Comparison of ENCODE assay signal across 8 cellular contexts in genomic region chr2:23351388-23352141, GRCh38. TPM values are rescaled to one million over a fixed set of nuclear protein-coding genes. Genes with fewer than 3 reads are reported as not detected.
DNase-seq lines count a peak whose midpoint lies in the region; ATAC-seq and TF ChIP-seq lines count a peak whose summit lies in the region.

No MANE protein-coding gene starts in this region.

- peaks cover 17% of the 10 kb centered on the region for H3K27me3 Mint-ChIP-seq in activated CD8-positive, alpha-beta memory T cell treated with anti-CD3 and anti-CD28 coated beads, Interleukin-2, amount 10 ng/mL, durations not matched to agents 7 days and 5 days
- peaks cover 20 to 49% (median 32%) of the 10 kb centered on the region in 5 donors for H3K27me3 Mint-ChIP-seq in naive thymus-derived CD8-positive, alpha-beta T cell

- peak overlapping the region; percentile 40 for H3K4me2 ChIP-seq in fibroblast of lung (ENCODE audit: extremely low read depth, insufficient read depth, low read length)

- TF ChIP-seq CTCF in A673 (conservative IDR thresholded peaks at IDR 0.05; ENCODE audit: low read depth, low read length) (peak; percentile 95), fibroblast of lung (conservative IDR thresholded peaks at IDR 0.05 in 1 of 2, IDR thresholded peaks at IDR 0.05 in 1 of 2; ENCODE audit: low read depth in 1 of 2, low read length in 2 of 2) (peak; percentile 83 to 87), stomach (IDR thresholded peaks at IDR 0.05) (peak in 5 of 7 experiments; percentile 51 to 83 (median 73))

- H3K9ac ChIP-seq in fibroblast of lung (ENCODE audit: insufficient read depth, low read length) = peak overlapping the region; percentile 16

- CTCF ChIA-PET in A673 (lab: Charles Lee) = interaction anchor here (0.6 to 0.7 kb wide), 2 partner anchors 61 to 270 kb away, joined by 3 read pairs; no protein-coding TSS in a partner anchor
- CTCF ChIA-PET in activated CD8-positive, alpha-beta memory T cell treated with anti-CD3 and anti-CD28 coated beads, Interleukin-2, amount 10 ng/mL, durations not matched to agents 7 days and 5 days (lab: Charles Lee) = interaction anchor here (1.3 kb wide), 1 partner anchor 97 kb away, joined by 3 read pairs; no protein-coding TSS in a partner anchor

- no peak for TF ChIP-seq POLR2A in stomach (IDR thresholded peaks at IDR 0.05)

- no peaks in the 10 kb centered on the region for H3K79me2 ChIP-seq in fibroblast of lung (ENCODE audit: control insufficient read depth, insufficient read depth, low read length)

- H3K4me1 ChIP-seq in A673 (ENCODE audit: insufficient read depth, low read length, poor library complexity, severe bottlenecking) (no peaks in the 10 kb centered on the region), fibroblast of lung (ENCODE audit: control insufficient read depth, extremely low read depth, insufficient read depth, low read length) (peaks cover 2% of the 10 kb centered on the region), stomach (peaks cover 0 to 19% (median 11%) of the 10 kb centered on the region in 4 donors)

- H3K4me1 Mint-ChIP-seq in activated CD8-positive, alpha-beta memory T cell treated with anti-CD3 and anti-CD28 coated beads, Interleukin-2, amount 10 ng/mL, durations not matched to agents 7 days and 5 days = no peaks in the 10 kb centered on the region
- peaks cover 0 to 2% (median under 1%) of the 10 kb centered on the region in 4 donors for H3K4me1 Mint-ChIP-seq in naive thymus-derived CD8-positive, alpha-beta T cell

- H3K27ac ChIP-seq in A673 (ENCODE audit: low read depth, low read length, poor library complexity, severe bottlenecking) = no peak overlapping the region
- H3K27ac ChIP-seq in fibroblast of lung (ENCODE audit: insufficient read depth, low read length) = no peak overlapping the region
- H3K27ac ChIP-seq in stomach = peak overlapping the region in 4 of 5 donors; percentile 9 to 60 (median 28)

- no TSS peak for BruUV-seq in A673 (replicated peaks; lab: Mats Ljungman, UMichigan)

- H3K36me3 ChIP-seq in A673 (ENCODE audit: insufficient read depth, low read length, poor library complexity, severe bottlenecking) = no peaks in the 10 kb centered on the region
- no peaks in the 10 kb centered on the region for H3K36me3 ChIP-seq in fibroblast of lung (ENCODE audit: control insufficient read depth, insufficient read depth, low read length)
- no peaks in the 10 kb centered on the region for H3K36me3 ChIP-seq in stomach

- H3K27ac Mint-ChIP-seq in activated CD8-positive, alpha-beta memory T cell treated with anti-CD3 and anti-CD28 coated beads, Interleukin-2, amount 10 ng/mL, durations not matched to agents 7 days and 5 days = no peak overlapping the region
- H3K27ac Mint-ChIP-seq in naive thymus-derived CD8-positive, alpha-beta T cell = no peak overlapping the region

- no peaks in the 10 kb centered on the region for H4K20me1 ChIP-seq in fibroblast of lung (ENCODE audit: control insufficient read depth, extremely low read depth, insufficient read depth, low read length)

- peak; percentile 92 for DNase-seq in A673 (ENCODE audit: low spot score)
- DNase-seq in NCI-H2029 treated with DMSO at 0.1 percent for 48 hours (lab: John Stamatoyannopoulos, UW) = peak; percentile 5
- peak; percentile 57 for DNase-seq in activated CD8-positive, alpha-beta memory T cell treated with anti-CD3 and anti-CD28 coated beads, Interleukin-2, amount 10 ng/mL, durations not matched to agents 7 days and 5 days
- peak; percentile 71 to 72 for DNase-seq in fibroblast of lung (ENCODE audit: low read depth in 2 of 2)
- DNase-seq in naive thymus-derived CD8-positive, alpha-beta T cell = peak in 7 of 10 donors; percentile 14 to 35 (median 20)
- peak; percentile 72 for DNase-seq in stomach

- H3K9me3 Mint-ChIP-seq in activated CD8-positive, alpha-beta memory T cell treated with anti-CD3 and anti-CD28 coated beads, Interleukin-2, amount 10 ng/mL, durations not matched to agents 7 days and 5 days (ENCODE audit: low read depth) = no peaks in the 10 kb centered on the region
- no peaks in the 10 kb centered on the region for H3K9me3 Mint-ChIP-seq in naive thymus-derived CD8-positive, alpha-beta T cell

- H3K36me3 Mint-ChIP-seq in activated CD8-positive, alpha-beta memory T cell treated with anti-CD3 and anti-CD28 coated beads, Interleukin-2, amount 10 ng/mL, durations not matched to agents 7 days and 5 days = no peaks in the 10 kb centered on the region
- H3K36me3 Mint-ChIP-seq in naive thymus-derived CD8-positive, alpha-beta T cell = no peaks in the 10 kb centered on the region

- WGBS in stomach, 5 donors = 20 to 27% (median 26%) methylated on average over 22 to 37 of the region's 37 CpGs

- ATAC-seq in GM18498 (IDR thresholded peaks at IDR 0.05; ENCODE audit: unreplicated experiment) (peak; percentile 96), HG02852 (IDR thresholded peaks at IDR 0.05; ENCODE audit: unreplicated experiment) (peak; percentile 83)
- peak; percentile 75 for ATAC-seq in activated CD8-positive, alpha-beta memory T cell treated with anti-CD3 and anti-CD28 coated beads, Interleukin-2, amount 10 ng/mL, durations not matched to agents 7 days and 5 days
- peak; percentile 63 to 84 for ATAC-seq in naive thymus-derived CD8-positive, alpha-beta T cell

- H3K4me3 ChIP-seq in A673 (ENCODE audit: low read depth, low read length, poor library complexity, severe bottlenecking) = no peak overlapping the region
- H3K4me3 ChIP-seq in fibroblast of lung (replicated peaks in 1 of 4; ENCODE audit: control extremely low read depth in 1 of 4, insufficient read depth in 1 of 4, low read depth in 3 of 4, low read length in 4 of 4) = peak overlapping the region in 1 of 4 experiments; percentile 16
- H3K4me3 ChIP-seq in stomach = peak overlapping the region in 1 of 4 donors; percentile 17

- H2AFZ ChIP-seq in fibroblast of lung (ENCODE audit: low read length) = peak overlapping the region; percentile 83

- no peak for TF ChIP-seq EP300 in stomach (IDR thresholded peaks at IDR 0.05)

- POLR2A ChIA-PET in A673 (lab: Charles Lee; ENCODE audit: low non-redundant PET) = no interaction called here
- POLR2A ChIA-PET in naive thymus-derived CD8-positive, alpha-beta T cell (lab: Charles Lee) = no interaction called here

- no peak overlapping the region for H3K4me3 Mint-ChIP-seq in activated CD8-positive, alpha-beta memory T cell treated with anti-CD3 and anti-CD28 coated beads, Interleukin-2, amount 10 ng/mL, durations not matched to agents 7 days and 5 days
- H3K4me3 Mint-ChIP-seq in naive thymus-derived CD8-positive, alpha-beta T cell = peak overlapping the region in 1 of 10 donors; percentile 7

- H3K9me3 ChIP-seq in A673 (ENCODE audit: low read depth, low read length, poor library complexity, severe bottlenecking) (no peaks in the 10 kb centered on the region), fibroblast of lung (ENCODE audit: control insufficient read depth, insufficient read depth, low read depth, low read length) (no peaks in the 10 kb centered on the region), stomach (no peaks in the 10 kb centered on the region)

- intact Hi-C loops in A673 (cut with micrococcal nuclease; ENCODE audit: unreplicated experiment) (loop anchor here (1.0 to 5.0 kb wide), 2 partner anchors 152 to 994 kb away; no protein-coding TSS in a partner anchor), stomach (cut with DNase I; ENCODE audit: low total_unique reads) (no loop called here)

- H3K27me3 ChIP-seq in A673 (replicated peaks; ENCODE audit: insufficient read depth, low read depth, low read length, poor library complexity) (peaks cover 1% of the 10 kb centered on the region), fibroblast of lung (ENCODE audit: control insufficient read depth, insufficient read depth, low read length) (peaks cover 2% of the 10 kb centered on the region), stomach (peaks cover 0 to 28% (median 9%) of the 10 kb centered on the region in 3 donors)

RNA-seq across cellular contexts. Expression of gene KLHL29, which starts 33.4 kb away (rescaled TPM):
- total RNA-seq in A673 (2021) (11.0 and 12.2 TPM in 2 replicates), fibroblast of lung (4.9 and 7.9 TPM in 2 replicates), stomach (1 to 10 TPM in 4 of 5 donors, under 1 TPM in 1; under 0.01 to 6.6 (median 1.4) TPM)
- under 1 TPM; 0.09 to 0.12 TPM for total RNA-seq in activated CD8-positive, alpha-beta memory T cell treated with anti-CD3 and anti-CD28 coated beads, Interleukin-2, amount 10 ng/mL, durations not matched to agents 7 days and 5 days
- polyA plus RNA-seq in fibroblast of lung (4.2 and 7.1 TPM in 2 replicates), stomach (1 to 10 TPM in 2 of 3 donors, under 1 TPM in 1; 0.31 to 3.0 (median 1.2) TPM)
- 6.0 and 9.4 TPM in 2 replicates for polyA plus RNA-seq in fibroblast of lung (2012)
- 6.0 and 9.9 TPM in 2 replicates for polyA minus RNA-seq in fibroblast of lung (ENCODE audit: low replicate concordance)
- 1 to 10 TPM; 1.3 to 1.7 TPM for total RNA-seq in naive thymus-derived CD8-positive, alpha-beta T cell
- polyA plus RNA-seq in naive thymus-derived CD8-positive, alpha-beta T cell = under 1 TPM; 0.02 to 0.14 (median 0.10) TPM

Comparison
In these comparisons a context has a peak if more than half of its experiments do, and no peak if none do; other contexts are left out.
1. DNase-seq: peak in every context shown above with its lines; median percentile 92 in A673; 72 in stomach; 72 in fibroblast of lung; 57 in activated CD8-positive, alpha-beta memory T cell treated with anti-CD3 and anti-CD28 coated beads, Interleukin-2, amount 10 ng/mL, durations not matched to agents 7 days and 5 days; 20 in naive thymus-derived CD8-positive, alpha-beta T cell; 5 in NCI-H2029 treated with DMSO at 0.1 percent for 48 hours.
2. H3K27ac ChIP-seq: peak in stomach (4 of 5); none in A673 (single experiment) and fibroblast of lung (single experiment).
3. Peak in every context shown above with its lines, with median percentiles within 50 percentile points of each other: CTCF ChIP-seq and ATAC-seq.